Comparison of ENCODE assay signal across 14 cellular contexts in genomic region chr19:49189259-49189658, GRCh38. TPM values are rescaled to one million over a fixed set of nuclear protein-coding genes. Genes with fewer than 3 reads are reported as not detected.
"Had no signal": no experiment of that assay in that cellular context is flagged by ENCODE, and none has a peak within 500 bp of the region (broad histone marks: within the 10 kb centered on the region; RNA-seq: fewer than 3 reads in every experiment).

No MANE protein-coding gene starts in this region.

- H3K4me1 ChIP-seq: adrenal gland, neural progenitor cell, uterus had no signal

- H3K9ac ChIP-seq: neural progenitor cell had no signal

- H3K4me1 Mint-ChIP-seq: brain, neural progenitor cell had no signal

- H3K4me2 ChIP-seq: neural progenitor cell had no signal

- H2AFZ ChIP-seq: neural progenitor cell had no signal

- H3K27me3 Mint-ChIP-seq: brain had no signal

- H3K36me3 ChIP-seq: neural progenitor cell, ovary, uterus had no signal

- H3K4me3 ChIP-seq: adrenal gland, neural progenitor cell, ovary, uterus had no signal

- DNase-seq: activated CD4-positive, alpha-beta T cell treated with anti-CD3 and anti-CD28 coated beads for 4 hours; activated CD8-positive, alpha-beta memory T cell treated with anti-CD3 and anti-CD28 coated beads for 24 hours; activated naive CD4-positive, alpha-beta T cell treated with anti-CD3 and anti-CD28 coated beads for 36 hours; adrenal gland; immature natural killer cell; left colon; ovary; stimulated activated CD4-positive, alpha-beta T cell treated with anti-CD3 and anti-CD28 coated beads, Interleukin-4, amount 100 ng/mL, for 4 hours; stimulated activated naive CD8-positive, alpha-beta T cell treated with anti-CD3 and anti-CD28 coated beads, Interleukin-15, amount 100 ng/mL, for 72 hours; uterus had no signal

- ATAC-seq: left colon; stimulated activated naive CD8-positive, alpha-beta T cell treated with anti-CD3 and anti-CD28 coated beads, Interleukin-15, amount 100 ng/mL, for 72 hours had no signal

- H3K9me3 ChIP-seq: adrenal gland, ovary, uterus had no signal

- H3K9me3 Mint-ChIP-seq: neural progenitor cell had no signal

- H3K27ac Mint-ChIP-seq: activated naive CD4-positive, alpha-beta T cell treated with anti-CD3 and anti-CD28 coated beads for 36 hours; brain; immature natural killer cell; neural progenitor cell had no signal

- H3K4me3 Mint-ChIP-seq: activated naive CD4-positive, alpha-beta T cell treated with anti-CD3 and anti-CD28 coated beads for 36 hours; brain; central memory CD8-positive, alpha-beta T cell; immature natural killer cell; stimulated activated naive CD8-positive, alpha-beta T cell treated with anti-CD3 and anti-CD28 coated beads, Interleukin-15, amount 100 ng/mL, for 72 hours had no signal

- H3K27me3 ChIP-seq: adrenal gland, neural progenitor cell, ovary, uterus had no signal

- H3K27ac ChIP-seq: neural progenitor cell, ovary, uterus had no signal

RNA-seq across cellular contexts. Expression of gene HRC, which starts 34.1 kb away (rescaled TPM):
- total RNA-seq: activated naive CD4-positive, alpha-beta T cell treated with anti-CD3 and anti-CD28 coated beads for 36 hours; renal cortical epithelial cell had no signal
- polyA plus RNA-seq: immature natural killer cell had no signal
